ENCODE assay signal across 9 cellular contexts in genomic region chr12:56722832-56723231, GRCh38. TPM values are rescaled to one million over a fixed set of nuclear protein-coding genes. Genes with fewer than 3 reads are reported as not detected.
DNase-seq lines count a peak whose midpoint lies in the region; ATAC-seq and TF ChIP-seq lines count a peak whose summit lies in the region.
"Had no signal": no experiment of that assay in that cellular context is flagged by ENCODE, and none has a peak within 500 bp of the region (broad histone marks: within the 10 kb centered on the region; RNA-seq: fewer than 3 reads in every experiment).

No MANE protein-coding gene starts in this region.

- peak overlapping the region; percentile 13 to 99 (median 94) for H3K27ac Mint-ChIP-seq in CD4-positive, alpha-beta memory T cell
- peak overlapping the region; percentile 52 for H3K27ac Mint-ChIP-seq in nephron progenitor cell

- no peaks in the 10 kb centered on the region for H3K27me3 Mint-ChIP-seq in CD4-positive, alpha-beta memory T cell
- H3K27me3 Mint-ChIP-seq in nephron progenitor cell (ENCODE audit: low read depth, poor library complexity), result peaks cover 4% of the 10 kb centered on the region

- intact Hi-C loops in CD4-positive, alpha-beta memory T cell (cut with micrococcal nuclease), result no loop called here

- POLR2A ChIA-PET in CD4-positive, alpha-beta memory T cell (lab: Charles Lee; ENCODE audit: partially characterized antibody), result interaction anchor here (0.6 to 13.9 kb wide), 8 partner anchors 11 to 390 kb away, joined by 3 to 247 read pairs (median 7); partner anchors contain the start of genes ATP5F1B, PRIM1, PTGES3 and STAT2

- peak overlapping the region; percentile 90 for H3K27ac ChIP-seq in CD4-positive, alpha-beta memory T cell (ENCODE audit: low read depth, low read length)
- H3K27ac ChIP-seq in effector memory CD4-positive, alpha-beta T cell (ENCODE audit: insufficient read depth, low read length, poor library complexity, severe bottlenecking), result peak overlapping the region; percentile 79

- peaks cover 55 to 83% (median 66%) of the 10 kb centered on the region in 4 donors for H3K4me1 Mint-ChIP-seq in CD4-positive, alpha-beta memory T cell
- H3K4me1 Mint-ChIP-seq in nephron progenitor cell, result peaks cover 67% of the 10 kb centered on the region

- no peak for DNase-seq in CD4-positive, alpha-beta memory T cell
- DNase-seq in MG63 (no peak), nephron progenitor cell (no peak), NCI-H1092 treated with DMSO at 0.1 percent for 48 hours (lab: John Stamatoyannopoulos, UW) (no peak), iPS-NIHi11 (ENCODE audit: low spot score) (no peak)
- DNase-seq in effector memory CD4-positive, alpha-beta T cell, result no peak

- CTCF ChIA-PET in CD4-positive, alpha-beta memory T cell (lab: Charles Lee; ENCODE audit: partially characterized antibody), result interaction anchor here (0.6 to 0.7 kb wide), 3 partner anchors 25 to 41 kb away, joined by 3 to 4 read pairs (median 3); no protein-coding TSS in a partner anchor

- peaks cover 76% of the 10 kb centered on the region for H3K4me1 ChIP-seq in CD4-positive, alpha-beta memory T cell (ENCODE audit: insufficient read depth, low read length)
- H3K4me1 ChIP-seq in effector memory CD4-positive, alpha-beta T cell (ENCODE audit: control insufficient read depth, insufficient read depth, low read length, poor library complexity, severe bottlenecking), result peaks cover 47% of the 10 kb centered on the region

- H3K4me3 Mint-ChIP-seq in CD4-positive, alpha-beta memory T cell, result peak overlapping the region; percentile 38 to 99 (median 97)
- peak overlapping the region; percentile 99 for H3K4me3 Mint-ChIP-seq in nephron progenitor cell

- peaks cover 0 to 5% (median 0%) of the 10 kb centered on the region in 8 donors for H3K9me3 Mint-ChIP-seq in CD4-positive, alpha-beta memory T cell
- H3K9me3 Mint-ChIP-seq in nephron progenitor cell, result no peaks in the 10 kb centered on the region

- H3K9me3 ChIP-seq in CD4-positive, alpha-beta memory T cell (ENCODE audit: control insufficient read depth in 1 of 2, low read length in 2 of 2), result no peaks in the 10 kb centered on the region
- H3K9me3 ChIP-seq in MG63, result no peaks in the 10 kb centered on the region
- H3K9me3 ChIP-seq in effector memory CD4-positive, alpha-beta T cell (ENCODE audit: control insufficient read depth, low read length), result no peaks in the 10 kb centered on the region

- H3K27me3 ChIP-seq in CD4-positive, alpha-beta memory T cell (ENCODE audit: insufficient read depth, low read length), result no peaks in the 10 kb centered on the region
- no peaks in the 10 kb centered on the region for H3K27me3 ChIP-seq in MG63
- H3K27me3 ChIP-seq in effector memory CD4-positive, alpha-beta T cell (replicated peaks; ENCODE audit: control insufficient read depth, insufficient read depth, low read length, poor library complexity, severe bottlenecking), result no peaks in the 10 kb centered on the region

- H3K36me3 ChIP-seq in CD4-positive, alpha-beta memory T cell (ENCODE audit: insufficient read depth, low read length), result peaks cover 45% of the 10 kb centered on the region
- H3K36me3 ChIP-seq in MG63, result peaks cover 64% of the 10 kb centered on the region
- peaks cover 31% of the 10 kb centered on the region for H3K36me3 ChIP-seq in effector memory CD4-positive, alpha-beta T cell (ENCODE audit: control insufficient read depth, insufficient read depth, low read length)

- H3K36me3 Mint-ChIP-seq in CD4-positive, alpha-beta memory T cell, result peaks cover 24 to 66% of the 10 kb centered on the region in 2 donors
- peaks cover 49% of the 10 kb centered on the region for H3K36me3 Mint-ChIP-seq in nephron progenitor cell (ENCODE audit: low read depth)

- no peak for TF ChIP-seq CTCF in nephron progenitor cell (IDR thresholded peaks at IDR 0.05)

- peak overlapping the region; percentile 90 to 100 for H3K4me3 ChIP-seq in CD4-positive, alpha-beta memory T cell (ENCODE audit: low read length in 2 of 2)
- H3K4me3 ChIP-seq in MG63, result peak overlapping the region; percentile 70
- peak overlapping the region; percentile 93 for H3K4me3 ChIP-seq in effector memory CD4-positive, alpha-beta T cell (ENCODE audit: insufficient read depth, low read depth, low read length, poor library complexity, severe bottlenecking)

- ATAC-seq in HG02588 (IDR thresholded peaks at IDR 0.05; ENCODE audit: unreplicated experiment) (no peak), GM19395 (IDR thresholded peaks at IDR 0.05; ENCODE audit: unreplicated experiment) (no peak)
- ATAC-seq: activated CD4-positive, CD25-positive, alpha-beta regulatory T cell treated with anti-CD3 and anti-CD28 coated beads, Interleukin-2, amount 50 U/mL, for 24 hours had no signal

RNA-seq across cellular contexts. Expression of gene NACA, which starts 2.3 kb away (rescaled TPM):
- 1,000 to 10,000 TPM; 1,184 to 1,255 TPM for total RNA-seq in CD4-positive, alpha-beta memory T cell
- 1,000 to 10,000 TPM; 1,025 to 1,184 TPM for polyA plus RNA-seq in CD4-positive, alpha-beta memory T cell
- total RNA-seq in MG63 (2014; rRNA removed; shearing (Covaris generic); ENCODE audit: low replicate concordance), result 1,715 and 2,709 TPM in 2 replicates

RNA-seq across cellular contexts. Expression of gene PRIM1, which starts 29.3 kb away (rescaled TPM):
- 10 to 100 TPM; 30.2 to 34.3 TPM for total RNA-seq in CD4-positive, alpha-beta memory T cell
- 10 to 100 TPM; 45.0 to 46.9 TPM for polyA plus RNA-seq in CD4-positive, alpha-beta memory T cell
- 25.1 and 44.7 TPM in 2 replicates for total RNA-seq in MG63 (2014; rRNA removed; shearing (Covaris generic); ENCODE audit: low replicate concordance)

RNA-seq across cellular contexts. Expression of gene PTGES3, which starts 34.7 kb away (rescaled TPM):
- 100 to 1,000 TPM; 191 to 195 TPM for total RNA-seq in CD4-positive, alpha-beta memory T cell
- 100 to 1,000 TPM; 261 to 353 TPM for polyA plus RNA-seq in CD4-positive, alpha-beta memory T cell
- total RNA-seq in MG63 (2014; rRNA removed; shearing (Covaris generic); ENCODE audit: low replicate concordance), result 52.8 and 98.9 TPM in 2 replicates

RNA-seq across cellular contexts. Expression of gene HSD17B6, which starts 40.3 kb away (rescaled TPM):
- total RNA-seq in CD4-positive, alpha-beta memory T cell, result 1 to 10 TPM in 1 of 2 experiments, under 1 TPM in 1; 0.78 to 1.9 TPM
- polyA plus RNA-seq in CD4-positive, alpha-beta memory T cell, result 1 to 10 TPM; 1.6 to 2.2 TPM
- 0.44 and 3.0 TPM in 2 replicates for total RNA-seq in MG63 (2014; rRNA removed; shearing (Covaris generic); ENCODE audit: low replicate concordance)
